ENCODE assay signal across 8 cellular contexts in the genomic region with DNA sequence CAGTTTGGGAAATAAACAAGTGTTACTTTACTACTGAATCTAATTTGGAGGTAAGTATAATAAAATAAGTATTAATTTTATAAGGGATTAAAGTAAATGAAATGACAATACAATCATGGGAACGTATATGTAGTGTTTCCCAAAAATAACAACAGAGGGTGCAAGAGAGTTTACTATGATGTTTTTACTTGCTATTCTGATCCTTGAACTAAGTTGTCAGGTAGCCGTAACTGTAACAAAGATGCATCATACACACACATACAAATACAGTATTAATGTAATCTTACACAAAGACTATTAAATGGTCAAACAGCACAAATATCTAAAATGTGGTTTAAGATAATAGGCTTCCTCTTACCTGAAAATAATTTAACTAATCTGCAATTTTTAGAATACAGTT.
A peak's percentile ranks its signal among the peaks of the same experiment; 100 is the strongest.
DNase-seq lines count a peak whose midpoint lies in the region; ATAC-seq, FAIRE-seq and TF ChIP-seq lines count a peak whose summit lies in the region.

No MANE protein-coding gene starts in this region.

- peaks cover 5% of the 10 kb centered on the region for H3K36me3 Mint-ChIP-seq in activated CD8-positive, alpha-beta T cell treated with anti-CD3 and anti-CD28 coated beads for 36 hours (ENCODE audit: low read depth)
- H3K36me3 Mint-ChIP-seq in activated CD8-positive, alpha-beta T cell treated with anti-CD3 and anti-CD28 coated beads, Interleukin-2, amount 10 ng/mL, durations not matched to agents 7 days and 5 days (ENCODE audit: low read depth), result peaks cover 8% of the 10 kb centered on the region

- no peaks in the 10 kb centered on the region for H3K4me1 Mint-ChIP-seq in activated CD8-positive, alpha-beta T cell treated with anti-CD3 and anti-CD28 coated beads for 36 hours (ENCODE audit: low read depth)
- no peaks in the 10 kb centered on the region for H3K4me1 Mint-ChIP-seq in activated CD8-positive, alpha-beta T cell treated with anti-CD3 and anti-CD28 coated beads, Interleukin-2, amount 10 ng/mL, durations not matched to agents 7 days and 5 days (ENCODE audit: low read depth)

- ATAC-seq in activated CD8-positive, alpha-beta T cell treated with anti-CD3 and anti-CD28 coated beads for 36 hours, result no peak
- ATAC-seq in activated CD8-positive, alpha-beta T cell treated with anti-CD3 and anti-CD28 coated beads, Interleukin-2, amount 10 ng/mL, durations not matched to agents 7 days and 5 days, result no peak
- ATAC-seq in GM19328 (IDR thresholded peaks at IDR 0.05; ENCODE audit: unreplicated experiment), result no peak

- DNase-seq in activated CD8-positive, alpha-beta T cell treated with anti-CD3 and anti-CD28 coated beads for 36 hours, result no peak
- DNase-seq in activated CD8-positive, alpha-beta T cell treated with anti-CD3 and anti-CD28 coated beads, Interleukin-2, amount 10 ng/mL, durations not matched to agents 7 days and 5 days, result no peak
- DNase-seq in NCI-H146 (lab: John Stamatoyannopoulos, UW), result peak; percentile 33
- no peak for DNase-seq in ascending aorta (ENCODE audit: low spot score in 2 of 2)
- DNase-seq in kidney, result no peak
- DNase-seq in COLO668 (lab: John Stamatoyannopoulos, UW; ENCODE audit: unreplicated experiment), result no peak
- no peak for DNase-seq in stimulated activated CD4-positive, alpha-beta T cell treated with anti-CD3 and anti-CD28 coated beads, Interleukin-2, amount 100 ng/mL, for 24 hours

- no peaks in the 10 kb centered on the region for H3K27me3 Mint-ChIP-seq in activated CD8-positive, alpha-beta T cell treated with anti-CD3 and anti-CD28 coated beads for 36 hours
- no peaks in the 10 kb centered on the region for H3K27me3 Mint-ChIP-seq in activated CD8-positive, alpha-beta T cell treated with anti-CD3 and anti-CD28 coated beads, Interleukin-2, amount 10 ng/mL, durations not matched to agents 7 days and 5 days (ENCODE audit: low read depth)

- H3K4me1 ChIP-seq in ascending aorta, result peaks cover 0 to 8% of the 10 kb centered on the region in 2 donors
- peaks cover 0 to 7% of the 10 kb centered on the region in 2 donors for H3K4me1 ChIP-seq in kidney (ENCODE audit: control insufficient read depth in 1 of 2, insufficient read depth in 1 of 2, low read depth in 1 of 2, low read length in 2 of 2)

- no peak overlapping the region for H3K4me3 ChIP-seq in ascending aorta
- H3K4me3 ChIP-seq in kidney (ENCODE audit: low read length in 2 of 2), result no peak overlapping the region

- POLR2A ChIA-PET in activated CD8-positive, alpha-beta T cell treated with anti-CD3 and anti-CD28 coated beads for 36 hours (lab: Charles Lee), result no interaction called here
- POLR2A ChIA-PET in activated CD8-positive, alpha-beta T cell treated with anti-CD3 and anti-CD28 coated beads, Interleukin-2, amount 10 ng/mL, durations not matched to agents 7 days and 5 days (lab: Charles Lee), result no interaction called here

- H3K9me3 ChIP-seq in ascending aorta (no peaks in the 10 kb centered on the region), kidney (ENCODE audit: control insufficient read depth in 1 of 2, low read length in 2 of 2) (no peaks in the 10 kb centered on the region)

- H3K27ac ChIP-seq in ascending aorta (no peak overlapping the region), kidney (ENCODE audit: low read depth in 2 of 2, low read length in 2 of 2) (no peak overlapping the region)

- no peak overlapping the region for H3K9ac ChIP-seq in kidney (ENCODE audit: low read length in 2 of 2)

- no peaks in the 10 kb centered on the region for H3K27me3 ChIP-seq in ascending aorta

- H3K36me3 ChIP-seq in ascending aorta (no peaks in the 10 kb centered on the region), kidney (ENCODE audit: control insufficient read depth in 1 of 2, insufficient read depth in 2 of 2, low read length in 2 of 2) (no peaks in the 10 kb centered on the region)

- FAIRE-seq in kidney (lab: Jason Lieb, UNC), result peak; percentile 96

- peak; percentile 45 for TF ChIP-seq CTCF in activated CD8-positive, alpha-beta T cell treated with anti-CD3 and anti-CD28 coated beads for 36 hours (IDR thresholded peaks at IDR 0.05)
- TF ChIP-seq CTCF in ascending aorta (IDR thresholded peaks at IDR 0.05) (peak; percentile 36 to 58 (median 54)), kidney (IDR thresholded peaks at IDR 0.05; ENCODE audit: borderline replicate concordance, extremely low read depth, insufficient read depth) (no peak)

- CTCF ChIA-PET in activated CD8-positive, alpha-beta T cell treated with anti-CD3 and anti-CD28 coated beads for 36 hours (lab: Charles Lee), result interaction anchor here (1.0 to 3.3 kb wide), 2 partner anchors 410 kb away, joined by 11 to 26 read pairs; no protein-coding TSS in a partner anchor
- CTCF ChIA-PET in activated CD8-positive, alpha-beta T cell treated with anti-CD3 and anti-CD28 coated beads, Interleukin-2, amount 10 ng/mL, durations not matched to agents 7 days and 5 days (lab: Charles Lee), result interaction anchor here (1.6 to 5.3 kb wide), 2 partner anchors 17 to 410 kb away, joined by 4 to 38 read pairs; no protein-coding TSS in a partner anchor

- H3K4me3 Mint-ChIP-seq in activated CD8-positive, alpha-beta T cell treated with anti-CD3 and anti-CD28 coated beads for 36 hours, result no peak overlapping the region
- H3K4me3 Mint-ChIP-seq in activated CD8-positive, alpha-beta T cell treated with anti-CD3 and anti-CD28 coated beads, Interleukin-2, amount 10 ng/mL, durations not matched to agents 7 days and 5 days, result no peak overlapping the region

- intact Hi-C loops in activated CD8-positive, alpha-beta T cell treated with anti-CD3 and anti-CD28 coated beads for 36 hours (cut with micrococcal nuclease), result loop anchor here (5.0 kb wide), 1 partner anchor 411 kb away; no protein-coding TSS in a partner anchor
- intact Hi-C loops in ascending aorta (cut with DNase I) (loop anchor here (1.0 to 5.0 kb wide), 3 partner anchors 256 to 410 kb away; a partner anchor contains a TSS), kidney (cut with DNase I) (loop anchor here (10.0 kb wide), 1 partner anchor 414 kb away; no protein-coding TSS in a partner anchor)

- H3K9me3 Mint-ChIP-seq in activated CD8-positive, alpha-beta T cell treated with anti-CD3 and anti-CD28 coated beads for 36 hours, result no peaks in the 10 kb centered on the region
- H3K9me3 Mint-ChIP-seq in activated CD8-positive, alpha-beta T cell treated with anti-CD3 and anti-CD28 coated beads, Interleukin-2, amount 10 ng/mL, durations not matched to agents 7 days and 5 days (ENCODE audit: insufficient read depth), result no peaks in the 10 kb centered on the region

- no peak overlapping the region for H3K27ac Mint-ChIP-seq in activated CD8-positive, alpha-beta T cell treated with anti-CD3 and anti-CD28 coated beads for 36 hours
- no peak overlapping the region for H3K27ac Mint-ChIP-seq in activated CD8-positive, alpha-beta T cell treated with anti-CD3 and anti-CD28 coated beads, Interleukin-2, amount 10 ng/mL, durations not matched to agents 7 days and 5 days
